Comparison of ENCODE assay signal across 14 cellular contexts in genomic region chr12:10618338-10618987, GRCh38. TPM values are rescaled to one million over a fixed set of nuclear protein-coding genes. Genes with fewer than 3 reads are reported as not detected.
DNase-seq lines count a peak whose midpoint lies in the region; ATAC-seq and TF ChIP-seq lines count a peak whose summit lies in the region.
"Had no signal": no experiment of that assay in that cellular context is flagged by ENCODE, and none has a peak within 500 bp of the region (broad histone marks: within the 10 kb centered on the region; RNA-seq: fewer than 3 reads in every experiment).

No MANE protein-coding gene starts in this region.

- no peaks in the 10 kb centered on the region for H3K4me1 ChIP-seq in Panc1 (ENCODE audit: control insufficient read depth, insufficient read depth, low read length)
- H3K4me1 ChIP-seq: parathyroid adenoma, Peyer's patch had no signal

- no peaks in the 10 kb centered on the region for H3K27me3 ChIP-seq in Panc1 (ENCODE audit: control insufficient read depth, insufficient read depth, low read length)
- H3K27me3 ChIP-seq: Peyer's patch had no signal

- peaks cover 24% of the 10 kb centered on the region for H3K27me3 Mint-ChIP-seq in type B pancreatic cell
- peaks cover 26% of the 10 kb centered on the region for H3K27me3 Mint-ChIP-seq in activated T-cell treated with anti-CD3 and anti-CD28 coated beads, Interleukin-2, amount 50 U/mL, for 4 hours (ENCODE audit: low read depth)

- no peaks in the 10 kb centered on the region for H3K9me3 Mint-ChIP-seq in type B pancreatic cell
- H3K9me3 Mint-ChIP-seq in activated T-cell treated with anti-CD3 and anti-CD28 coated beads, Interleukin-2, amount 50 U/mL, for 4 hours = no peaks in the 10 kb centered on the region

- no peaks in the 10 kb centered on the region for H3K36me3 ChIP-seq in Panc1 (ENCODE audit: control insufficient read depth, insufficient read depth, low read length)

- DNase-seq in EH (ENCODE audit: low read depth) (peak; percentile 91), Panc1 (ENCODE audit: low read depth, low spot score) (peak; percentile 74), choroid plexus epithelial cell (ENCODE audit: low read depth) (peak; percentile 53), non-pigmented ciliary epithelial cell (ENCODE audit: low read depth) (peak; percentile 61), NCI-H2171 treated with DMSO at 0.1 percent for 48 hours (lab: John Stamatoyannopoulos, UW) (no peak), HEK293T (ENCODE audit: extremely low spot score) (no peak), type B pancreatic cell (ENCODE audit: extremely low spot score, unreplicated experiment) (no peak)
- DNase-seq in activated T-cell treated with anti-CD3 and anti-CD28 coated beads, Interleukin-2, amount 50 U/mL, for 4 hours = no peak
- DNase-seq: cerebellar nuclear complex; Peyer's patch; stimulated activated naive CD8-positive, alpha-beta T cell treated with anti-CD3 and anti-CD28 coated beads, Interleukin-15, Interleukin-2, amounts not matched to agents 100 U/mL and 50 U/mL, for 24 hours had no signal

- H3K36me3 Mint-ChIP-seq in type B pancreatic cell = peaks cover 3% of the 10 kb centered on the region
- H3K36me3 Mint-ChIP-seq in activated T-cell treated with anti-CD3 and anti-CD28 coated beads, Interleukin-2, amount 50 U/mL, for 4 hours (ENCODE audit: insufficient read depth) = no peaks in the 10 kb centered on the region

- H3K4me3 Mint-ChIP-seq in type B pancreatic cell = no peak overlapping the region
- H3K4me3 Mint-ChIP-seq in activated T-cell treated with anti-CD3 and anti-CD28 coated beads, Interleukin-2, amount 50 U/mL, for 4 hours = no peak overlapping the region

- peaks cover 4% of the 10 kb centered on the region for H3K4me1 Mint-ChIP-seq in type B pancreatic cell (ENCODE audit: unreplicated experiment)
- H3K4me1 Mint-ChIP-seq in activated T-cell treated with anti-CD3 and anti-CD28 coated beads, Interleukin-2, amount 50 U/mL, for 4 hours (ENCODE audit: low read depth) = peaks cover 8% of the 10 kb centered on the region

- BruUV-seq in Panc1 (replicated peaks; lab: Mats Ljungman, UMichigan) = no TSS peak

- ATAC-seq in Panc1 = peak; percentile 54; the same call in 1 of the 2 replicates
- ATAC-seq in activated T-cell treated with anti-CD3 and anti-CD28 coated beads, Interleukin-2, amount 50 U/mL, for 4 hours = no peak
- ATAC-seq: stimulated activated naive CD8-positive, alpha-beta T cell treated with anti-CD3 and anti-CD28 coated beads, Interleukin-15, Interleukin-2, amounts not matched to agents 100 U/mL and 50 U/mL, for 24 hours had no signal

- H3K27ac ChIP-seq in Panc1 (ENCODE audit: low read length) = no peak overlapping the region
- H3K27ac ChIP-seq: parathyroid adenoma, Peyer's patch, VCaP had no signal

- TF ChIP-seq CTCF in Panc1 (IDR thresholded peaks at IDR 0.05) = no peak
- TF ChIP-seq CTCF in choroid plexus epithelial cell (conservative IDR thresholded peaks at IDR 0.05; ENCODE audit: low read depth, low read length) = no peak
- no peak for TF ChIP-seq CTCF in type B pancreatic cell (conservative IDR thresholded peaks at IDR 0.05)

- no peaks in the 10 kb centered on the region for H3K9me3 ChIP-seq in Panc1 (ENCODE audit: control insufficient read depth, insufficient read depth, low read depth, low read length)
- H3K9me3 ChIP-seq: Peyer's patch had no signal

- CTCF ChIA-PET in Panc1 (lab: Charles Lee) = no interaction called here
- CTCF ChIA-PET in HEK293T (lab: Yijun Ruan, JAX) = interaction anchor here (1.0 kb wide), 1 partner anchor 10 kb away, joined by 3 read pairs; no protein-coding TSS in a partner anchor

- H3K4me3 ChIP-seq in Panc1 (ENCODE audit: low read depth in 2 of 2, low read length in 2 of 2) = no peak overlapping the region
- no peak overlapping the region for H3K4me3 ChIP-seq in choroid plexus epithelial cell (ENCODE audit: low read depth, low read length)
- H3K4me3 ChIP-seq: lung, Peyer's patch had no signal

- in situ Hi-C loops in Panc1 (cut with HindIII; ENCODE audit: low pct_unique_long_range_greater_than_20kb, low sequenced_read_pairs) = no loop called here

- H3K27ac Mint-ChIP-seq in type B pancreatic cell = no peak overlapping the region

- POLR2A ChIA-PET in Panc1 (lab: Charles Lee) = no interaction called here
- POLR2A ChIA-PET in HEK293T (lab: Yijun Ruan, JAX) = no interaction called here

- intact Hi-C loops in Panc1 (cut with micrococcal nuclease; ENCODE audit: unreplicated experiment) = loop anchor here (10.0 kb wide), 1 partner anchor 136 kb away; no protein-coding TSS in a partner anchor

TF ChIP-seq in HEK293T, 16 proteins besides CTCF, POLR2A, EP300 and RAD21:
- TF ChIP-seq FOXM1 (IDR thresholded peaks at IDR 0.05; ENCODE audit: borderline replicate concordance) (no peak), TARDBP (IDR thresholded peaks at IDR 0.05) (no peak), NFRKB (IDR thresholded peaks at IDR 0.05) (no peak), ELF4 (IDR thresholded peaks at IDR 0.05) (no peak), SP1 (IDR thresholded peaks at IDR 0.05) (no peak), ZNF384 (IDR thresholded peaks at IDR 0.05) (no peak)

RNA-seq across cellular contexts. Expression of gene MAGOHB, which starts 5.1 kb away (rescaled TPM):
- total RNA-seq in Panc1 (2021; ENCODE audit: unreplicated experiment) = 22.5 TPM
- polyA plus RNA-seq in Panc1 (2012; ENCODE audit: insufficient read length) = 13.7 TPM
- total RNA-seq in type B pancreatic cell (ENCODE audit: low replicate concordance) = 39.6 and 57.6 TPM in 2 replicates
- total RNA-seq in activated T-cell treated with anti-CD3 and anti-CD28 coated beads, Interleukin-2, amount 50 U/mL, for 4 hours = 100 to 1,000 TPM in 1 of 3 donors, 10 to 100 TPM in 2; 78.1 to 104 (median 98.0) TPM

RNA-seq across cellular contexts. Expression of gene STYK1, which starts 55.4 kb away (rescaled TPM):
- 0.85 TPM for total RNA-seq in Panc1 (2021; ENCODE audit: unreplicated experiment)
- polyA plus RNA-seq in Panc1 (2012; ENCODE audit: insufficient read length) = 0.58 TPM
- 0.68 and 8.9 TPM in 2 replicates for total RNA-seq in type B pancreatic cell (ENCODE audit: low replicate concordance)
- total RNA-seq in activated T-cell treated with anti-CD3 and anti-CD28 coated beads, Interleukin-2, amount 50 U/mL, for 4 hours = under 1 TPM; 0.25 to 0.33 (median 0.32) TPM

Comparison
In these comparisons a context has a peak if more than half of its experiments do, and no peak if none do; other contexts are left out.
1. DNase-seq: peak in EH (single experiment), Panc1 (single experiment), choroid plexus epithelial cell (single experiment) and non-pigmented ciliary epithelial cell (single experiment); none in NCI-H2171 treated with DMSO at 0.1 percent for 48 hours (single experiment), HEK293T (single experiment), type B pancreatic cell (single experiment) and activated T-cell treated with anti-CD3 and anti-CD28 coated beads, Interleukin-2, amount 50 U/mL, for 4 hours (single experiment).